In the genomic region with DNA sequence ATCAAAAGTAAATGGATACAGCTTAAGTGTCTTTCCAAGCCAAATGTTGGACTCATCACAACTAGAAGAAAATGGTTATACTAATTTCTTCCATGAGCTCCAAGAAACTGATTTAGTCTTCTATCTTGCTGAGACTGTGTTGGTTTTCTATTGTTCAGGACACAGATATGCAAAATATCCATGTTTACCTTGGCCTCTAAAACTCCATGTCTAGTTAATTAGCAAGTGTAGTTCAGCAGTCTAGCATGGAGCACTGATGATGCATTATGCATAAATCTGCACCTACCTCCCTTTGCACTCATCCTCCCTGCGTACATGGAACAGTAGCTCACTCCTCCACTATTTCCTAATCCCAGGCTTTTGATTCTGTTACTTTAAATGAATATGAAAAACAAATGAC, we compare ENCODE assay signal across 1 cellular context.
TF ChIP-seq lines count a peak whose summit lies in the region.

No MANE protein-coding gene starts in this region.

TF ChIP-seq in A549, 52 proteins besides CTCF, POLR2A, EP300 and RAD21 (continued from another document):
- TF ChIP-seq, protein P1, sequence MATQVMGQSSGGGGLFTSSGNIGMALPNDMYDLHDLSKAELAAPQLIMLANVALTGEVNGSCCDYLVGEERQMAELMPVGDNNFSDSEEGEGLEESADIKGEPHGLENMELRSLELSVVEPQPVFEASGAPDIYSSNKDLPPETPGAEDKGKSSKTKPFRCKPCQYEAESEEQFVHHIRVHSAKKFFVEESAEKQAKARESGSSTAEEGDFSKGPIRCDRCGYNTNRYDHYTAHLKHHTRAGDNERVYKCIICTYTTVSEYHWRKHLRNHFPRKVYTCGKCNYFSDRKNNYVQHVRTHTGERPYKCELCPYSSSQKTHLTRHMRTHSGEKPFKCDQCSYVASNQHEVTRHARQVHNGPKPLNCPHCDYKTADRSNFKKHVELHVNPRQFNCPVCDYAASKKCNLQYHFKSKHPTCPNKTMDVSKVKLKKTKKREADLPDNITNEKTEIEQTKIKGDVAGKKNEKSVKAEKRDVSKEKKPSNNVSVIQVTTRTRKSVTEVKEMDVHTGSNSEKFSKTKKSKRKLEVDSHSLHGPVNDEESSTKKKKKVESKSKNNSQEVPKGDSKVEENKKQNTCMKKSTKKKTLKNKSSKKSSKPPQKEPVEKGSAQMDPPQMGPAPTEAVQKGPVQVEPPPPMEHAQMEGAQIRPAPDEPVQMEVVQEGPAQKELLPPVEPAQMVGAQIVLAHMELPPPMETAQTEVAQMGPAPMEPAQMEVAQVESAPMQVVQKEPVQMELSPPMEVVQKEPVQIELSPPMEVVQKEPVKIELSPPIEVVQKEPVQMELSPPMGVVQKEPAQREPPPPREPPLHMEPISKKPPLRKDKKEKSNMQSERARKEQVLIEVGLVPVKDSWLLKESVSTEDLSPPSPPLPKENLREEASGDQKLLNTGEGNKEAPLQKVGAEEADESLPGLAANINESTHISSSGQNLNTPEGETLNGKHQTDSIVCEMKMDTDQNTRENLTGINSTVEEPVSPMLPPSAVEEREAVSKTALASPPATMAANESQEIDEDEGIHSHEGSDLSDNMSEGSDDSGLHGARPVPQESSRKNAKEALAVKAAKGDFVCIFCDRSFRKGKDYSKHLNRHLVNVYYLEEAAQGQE (IDR thresholded peaks at IDR 0.05) = no peak
